ENCODE assay signal across 8 cellular contexts in genomic region chr14:64823305-64823985, GRCh38. TPM values are rescaled to one million over a fixed set of nuclear protein-coding genes. Genes with fewer than 3 reads are reported as not detected.
DNase-seq lines count a peak whose midpoint lies in the region; ATAC-seq and TF ChIP-seq lines count a peak whose summit lies in the region.

No MANE protein-coding gene starts in this region.

- TF ChIP-seq RAD21 in liver (IDR thresholded peaks at IDR 0.05): peak; percentile 84 to 92

- H3K9me3 Mint-ChIP-seq in chondrocyte (ENCODE audit: low read depth): no peaks in the 10 kb centered on the region

- H3K27ac Mint-ChIP-seq in chondrocyte (ENCODE audit: unreplicated experiment): no peak overlapping the region

- TF ChIP-seq CTCF in chondrocyte (IDR thresholded peaks at IDR 0.05) (peak; percentile 88), liver (IDR thresholded peaks at IDR 0.05; ENCODE audit: low read depth, low read length, missing input control) (peak; percentile 74)

- DNase-seq in DMS53 treated with DMSO at 0.1 percent for 48 hours (lab: John Stamatoyannopoulos, UW; ENCODE audit: unreplicated experiment) (peak; percentile 65), NCI-H510A (lab: John Stamatoyannopoulos, UW) (peak; percentile 73), chondrocyte (ENCODE audit: low spot score) (no peak)
- peak; percentile 77 for DNase-seq in activated CD4-positive, alpha-beta T cell treated with anti-CD3 and anti-CD28 coated beads for 48 hours
- peak; percentile 7 to 44 (median 39) for DNase-seq in stimulated activated CD4-positive, alpha-beta T cell treated with anti-CD3 and anti-CD28 coated beads, TNF-alpha, amount 100 ng/mL, for 1 hour (ENCODE audit: low read depth in 3 of 3, low spot score in 1 of 3)

- 26% methylated on average over 20 of the region's 20 CpGs for WGBS in liver

- H3K4me1 Mint-ChIP-seq in chondrocyte (ENCODE audit: low read depth): peaks cover 22% of the 10 kb centered on the region

- peaks cover 0 to 3% (median 0%) of the 10 kb centered on the region in 4 donors for H3K27me3 ChIP-seq in liver (ENCODE audit: control insufficient read depth in 4 of 4, insufficient read depth in 4 of 4, low read length in 3 of 4)

- peaks cover 6% of the 10 kb centered on the region for H3K27me3 Mint-ChIP-seq in chondrocyte (ENCODE audit: low read depth)

- peak overlapping the region; percentile 33 for H3K4me3 Mint-ChIP-seq in chondrocyte (ENCODE audit: unreplicated experiment)

- ATAC-seq in HG02678 (IDR thresholded peaks at IDR 0.05; ENCODE audit: unreplicated experiment): peak; percentile 84
- ATAC-seq in HG03571 (IDR thresholded peaks at IDR 0.05; ENCODE audit: unreplicated experiment): no peak

- no peaks in the 10 kb centered on the region for H3K36me3 ChIP-seq in liver (ENCODE audit: control insufficient read depth in 4 of 4, insufficient read depth in 3 of 4, low read depth in 1 of 4, low read length in 3 of 4)

- H3K4me3 ChIP-seq in liver (ENCODE audit: low read depth in 1 of 3, low read length in 3 of 3): no peak overlapping the region

- no peak overlapping the region for H3K9ac ChIP-seq in liver (ENCODE audit: low read depth in 1 of 2, low read length in 2 of 2)

- H3K9me3 ChIP-seq in liver (ENCODE audit: control insufficient read depth in 4 of 4, low read length in 3 of 4): no peaks in the 10 kb centered on the region

- no peaks in the 10 kb centered on the region for H3K36me3 Mint-ChIP-seq in chondrocyte (ENCODE audit: low read depth)

- H3K27ac ChIP-seq in liver (ENCODE audit: low read depth in 1 of 2, low read length in 2 of 2): no peak overlapping the region

- peaks cover 0 to 7% (median 2%) of the 10 kb centered on the region in 4 donors for H3K4me1 ChIP-seq in liver (ENCODE audit: control insufficient read depth in 4 of 4, insufficient read depth in 4 of 4, low read length in 3 of 4)

TF ChIP-seq in liver, 16 proteins besides CTCF, POLR2A, EP300 and RAD21:
- no peak for TF ChIP-seq NR2F2 (IDR thresholded peaks at IDR 0.05)
- no peak for TF ChIP-seq TAF1 (conservative IDR thresholded peaks at IDR 0.05)
- TF ChIP-seq RXRA (IDR thresholded peaks at IDR 0.05): no peak

RNA-seq across cellular contexts. Expression of gene SPTB, which starts 56.3 kb away (rescaled TPM):
- 1.5 to 7.2 TPM (median 6.6 TPM) in 3 replicates for total RNA-seq in chondrocyte
- total RNA-seq in liver: 100 to 1,000 TPM in 1 of 2 donors, under 1 TPM in 1; 0.33 to 332 TPM
- under 1 TPM; 0.12 to 0.18 TPM for polyA plus RNA-seq in liver
